ENCODE assay signal across 16 cellular contexts in genomic region chr1:222073307-222073995, GRCh38.
DNase-seq lines count a peak whose midpoint lies in the region; ATAC-seq and TF ChIP-seq lines count a peak whose summit lies in the region.
"Had no signal": no experiment of that assay in that cellular context is flagged by ENCODE, and none has a peak within 500 bp of the region (broad histone marks: within the 10 kb centered on the region; RNA-seq: fewer than 3 reads in every experiment).

No MANE protein-coding gene starts in this region.

- H3K27ac Mint-ChIP-seq in Calu3 (ENCODE audit: unreplicated experiment), result no peak overlapping the region
- H3K27ac Mint-ChIP-seq: endodermal cell had no signal

- TF ChIP-seq CTCF in cardiac fibroblast (IDR thresholded peaks at IDR 0.05; ENCODE audit: low read depth, low read length) (no peak), right lobe of liver (IDR thresholded peaks at IDR 0.05) (peak in 1 of 4 donors; percentile 5), upper lobe of right lung (IDR thresholded peaks at IDR 0.05) (no peak), Calu3 (IDR thresholded peaks at IDR 0.05; ENCODE audit: unreplicated experiment) (no peak)

- H3K36me3 ChIP-seq in right lobe of liver (no peaks in the 10 kb centered on the region), upper lobe of right lung (no peaks in the 10 kb centered on the region)
- H3K36me3 ChIP-seq: tibial artery had no signal

- CTCF ChIA-PET in Calu3 (lab: Charles Lee), result interaction anchor here (0.6 to 0.8 kb wide), 3 partner anchors 232 to 1138 kb away, joined by 3 to 5 read pairs (median 3); no protein-coding TSS in a partner anchor

- DNase-seq in AG08395 (ENCODE audit: low spot score), result peak; percentile 85
- DNase-seq in HT1080 (ENCODE audit: low read depth), result peak; percentile 77
- peak; percentile 60 to 73 for DNase-seq in cardiac fibroblast (ENCODE audit: low read depth in 2 of 2)
- DNase-seq in right lobe of liver, result no peak
- DNase-seq in upper lobe of right lung, result no peak
- DNase-seq in Calu3, result no peak
- DNase-seq in Right ventricle myocardium inferior (ENCODE audit: missing footprints), result no peak
- no peak for DNase-seq in NOMO-1 treated with dmso at 0.1 percent for 144 hours (lab: John Stamatoyannopoulos, UW; ENCODE audit: unreplicated experiment)
- DNase-seq: activated T-cell treated with anti-CD3 and anti-CD28 coated beads, Interleukin-2, amount 50 U/mL, for 4 hours; anterior cingulate cortex; DMS79; endodermal cell; NCI-H2081 treated with DMSO at 0.1 percent for 48 hours; stimulated activated CD8-positive, alpha-beta memory T cell treated with anti-CD3 and anti-CD28 coated beads, Interleukin-4, amount 100 ng/mL, for 48 hours; tibial artery had no signal

- intact Hi-C loops in right lobe of liver (cut with DNase I) (no loop called here), upper lobe of right lung (cut with DNase I) (no loop called here), Calu3 (cut with micrococcal nuclease; ENCODE audit: unreplicated experiment) (no loop called here), Right ventricle myocardium inferior (cut with DNase I) (no loop called here)

- 85% methylated on average over 2 of the region's 2 CpGs for WGBS in right lobe of liver (ENCODE audit: insufficient coverage, low coverage, low lambda C conversion rate, missing lambda C conversion rate)

- peak in 1 of 4 donors; percentile 4 for ATAC-seq in right lobe of liver
- no peak for ATAC-seq in upper lobe of right lung
- no peak for ATAC-seq in Right ventricle myocardium inferior
- ATAC-seq: activated CD4-positive, CD25-positive, alpha-beta regulatory T cell treated with anti-CD3 and anti-CD28 coated beads, Interleukin-2, amount 50 U/mL, for 24 hours; activated T-cell treated with anti-CD3 and anti-CD28 coated beads, Interleukin-2, amount 50 U/mL, for 4 hours had no signal

- H3K4me1 ChIP-seq in right lobe of liver (peaks cover 0 to 52% (median 24%) of the 10 kb centered on the region in 4 donors), upper lobe of right lung (peaks cover 4% of the 10 kb centered on the region)

- H3K4me1 Mint-ChIP-seq in Calu3 (ENCODE audit: low read depth, unreplicated experiment), result no peaks in the 10 kb centered on the region

- BruUV-seq in Calu3 (replicated peaks; lab: Mats Ljungman, UMichigan), result no TSS peak

- no peaks in the 10 kb centered on the region for H3K36me3 Mint-ChIP-seq in Calu3 (ENCODE audit: insufficient read depth, unreplicated experiment)

- H3K4me3 ChIP-seq in cardiac fibroblast (replicated peaks in 1 of 2; ENCODE audit: low read depth in 2 of 2, low read length in 2 of 2) (no peak overlapping the region), right lobe of liver (no peak overlapping the region), upper lobe of right lung (no peak overlapping the region)
- H3K4me3 ChIP-seq: tibial artery had no signal

- H3K27me3 Mint-ChIP-seq in Calu3 (ENCODE audit: unreplicated experiment), result no peaks in the 10 kb centered on the region

- H3K9me3 ChIP-seq in right lobe of liver (no peaks in the 10 kb centered on the region), upper lobe of right lung (no peaks in the 10 kb centered on the region)
- H3K9me3 ChIP-seq: tibial artery had no signal

- H3K9me3 Mint-ChIP-seq in Calu3 (ENCODE audit: low read depth, unreplicated experiment), result no peaks in the 10 kb centered on the region
- H3K9me3 Mint-ChIP-seq: activated T-cell treated with anti-CD3 and anti-CD28 coated beads, Interleukin-2, amount 50 U/mL, for 4 hours; endodermal cell had no signal

- H3K4me3 Mint-ChIP-seq in Calu3 (ENCODE audit: low read depth, unreplicated experiment), result no peak overlapping the region
- H3K4me3 Mint-ChIP-seq: activated T-cell treated with anti-CD3 and anti-CD28 coated beads, Interleukin-2, amount 50 U/mL, for 4 hours; endodermal cell had no signal

- no peak for TF ChIP-seq POLR2A in right lobe of liver (IDR thresholded peaks at IDR 0.05)

- H3K27me3 ChIP-seq in right lobe of liver (no peaks in the 10 kb centered on the region), upper lobe of right lung (no peaks in the 10 kb centered on the region)
- H3K27me3 ChIP-seq: tibial artery had no signal

- H3K27ac ChIP-seq in right lobe of liver, result peak overlapping the region in 2 of 3 donors; percentile 63 to 80
- H3K27ac ChIP-seq in upper lobe of right lung, result no peak overlapping the region
- H3K27ac ChIP-seq: tibial artery had no signal

Comparison
In these comparisons a context has a peak if more than half of its experiments do, and no peak if none do; other contexts are left out.
1. DNase-seq: peak in AG08395 (single experiment), HT1080 (single experiment) and cardiac fibroblast (2 of 2); none in right lobe of liver (0 of 3), upper lobe of right lung (single experiment), Calu3 (single experiment), Right ventricle myocardium inferior (single experiment) and NOMO-1 treated with dmso at 0.1 percent for 144 hours (single experiment).